Comparison of ENCODE assay signal across 1 cellular context in genomic region chr6:18720075-18720474, GRCh38.
TF ChIP-seq lines count a peak whose summit lies in the region.

No MANE protein-coding gene starts in this region.

TF ChIP-seq in GM23338, 12 proteins besides CTCF, POLR2A, EP300 and RAD21 (continued from another document):
- TF ChIP-seq, protein P1, sequence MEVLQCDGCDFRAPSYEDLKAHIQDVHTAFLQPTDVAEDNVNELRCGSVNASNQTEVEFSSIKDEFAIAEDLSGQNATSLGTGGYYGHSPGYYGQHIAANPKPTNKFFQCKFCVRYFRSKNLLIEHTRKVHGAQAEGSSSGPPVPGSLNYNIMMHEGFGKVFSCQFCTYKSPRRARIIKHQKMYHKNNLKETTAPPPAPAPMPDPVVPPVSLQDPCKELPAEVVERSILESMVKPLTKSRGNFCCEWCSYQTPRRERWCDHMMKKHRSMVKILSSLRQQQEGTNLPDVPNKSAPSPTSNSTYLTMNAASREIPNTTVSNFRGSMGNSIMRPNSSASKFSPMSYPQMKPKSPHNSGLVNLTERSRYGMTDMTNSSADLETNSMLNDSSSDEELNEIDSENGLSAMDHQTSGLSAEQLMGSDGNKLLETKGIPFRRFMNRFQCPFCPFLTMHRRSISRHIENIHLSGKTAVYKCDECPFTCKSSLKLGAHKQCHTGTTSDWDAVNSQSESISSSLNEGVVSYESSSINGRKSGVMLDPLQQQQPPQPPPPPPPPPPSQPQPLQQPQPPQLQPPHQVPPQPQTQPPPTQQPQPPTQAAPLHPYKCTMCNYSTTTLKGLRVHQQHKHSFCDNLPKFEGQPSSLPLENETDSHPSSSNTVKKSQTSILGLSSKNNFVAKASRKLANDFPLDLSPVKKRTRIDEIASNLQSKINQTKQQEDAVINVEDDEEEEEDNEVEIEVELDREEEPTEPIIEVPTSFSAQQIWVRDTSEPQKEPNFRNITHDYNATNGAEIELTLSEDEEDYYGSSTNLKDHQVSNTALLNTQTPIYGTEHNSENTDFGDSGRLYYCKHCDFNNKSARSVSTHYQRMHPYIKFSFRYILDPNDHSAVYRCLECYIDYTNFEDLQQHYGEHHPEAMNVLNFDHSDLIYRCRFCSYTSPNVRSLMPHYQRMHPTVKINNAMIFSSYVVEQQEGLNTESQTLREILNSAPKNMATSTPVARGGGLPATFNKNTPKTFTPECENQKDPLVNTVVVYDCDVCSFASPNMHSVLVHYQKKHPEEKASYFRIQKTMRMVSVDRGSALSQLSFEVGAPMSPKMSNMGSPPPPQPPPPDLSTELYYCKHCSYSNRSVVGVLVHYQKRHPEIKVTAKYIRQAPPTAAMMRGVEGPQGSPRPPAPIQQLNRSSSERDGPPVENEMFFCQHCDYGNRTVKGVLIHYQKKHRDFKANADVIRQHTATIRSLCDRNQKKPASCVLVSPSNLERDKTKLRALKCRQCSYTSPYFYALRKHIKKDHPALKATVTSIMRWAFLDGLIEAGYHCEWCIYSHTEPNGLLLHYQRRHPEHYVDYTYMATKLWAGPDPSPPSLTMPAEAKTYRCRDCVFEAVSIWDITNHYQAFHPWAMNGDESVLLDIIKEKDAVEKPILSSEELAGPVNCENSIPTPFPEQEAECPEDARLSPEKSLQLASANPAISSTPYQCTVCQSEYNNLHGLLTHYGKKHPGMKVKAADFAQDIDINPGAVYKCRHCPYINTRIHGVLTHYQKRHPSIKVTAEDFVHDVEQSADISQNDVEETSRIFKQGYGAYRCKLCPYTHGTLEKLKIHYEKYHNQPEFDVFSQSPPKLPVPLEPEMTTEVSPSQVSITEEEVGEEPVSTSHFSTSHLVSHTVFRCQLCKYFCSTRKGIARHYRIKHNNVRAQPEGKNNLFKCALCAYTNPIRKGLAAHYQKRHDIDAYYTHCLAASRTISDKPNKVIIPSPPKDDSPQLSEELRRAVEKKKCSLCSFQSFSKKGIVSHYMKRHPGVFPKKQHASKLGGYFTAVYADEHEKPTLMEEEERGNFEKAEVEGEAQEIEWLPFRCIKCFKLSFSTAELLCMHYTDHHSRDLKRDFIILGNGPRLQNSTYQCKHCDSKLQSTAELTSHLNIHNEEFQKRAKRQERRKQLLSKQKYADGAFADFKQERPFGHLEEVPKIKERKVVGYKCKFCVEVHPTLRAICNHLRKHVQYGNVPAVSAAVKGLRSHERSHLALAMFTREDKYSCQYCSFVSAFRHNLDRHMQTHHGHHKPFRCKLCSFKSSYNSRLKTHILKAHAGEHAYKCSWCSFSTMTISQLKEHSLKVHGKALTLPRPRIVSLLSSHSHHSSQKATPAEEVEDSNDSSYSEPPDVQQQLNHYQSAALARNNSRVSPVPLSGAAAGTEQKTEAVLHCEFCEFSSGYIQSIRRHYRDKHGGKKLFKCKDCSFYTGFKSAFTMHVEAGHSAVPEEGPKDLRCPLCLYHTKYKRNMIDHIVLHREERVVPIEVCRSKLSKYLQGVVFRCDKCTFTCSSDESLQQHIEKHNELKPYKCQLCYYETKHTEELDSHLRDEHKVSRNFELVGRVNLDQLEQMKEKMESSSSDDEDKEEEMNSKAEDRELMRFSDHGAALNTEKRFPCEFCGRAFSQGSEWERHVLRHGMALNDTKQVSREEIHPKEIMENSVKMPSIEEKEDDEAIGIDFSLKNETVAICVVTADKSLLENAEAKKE (CRISPR knock-in tag; IDR thresholded peaks at IDR 0.05): no peak
- TF ChIP-seq JUNB (IDR thresholded peaks at IDR 0.05; ENCODE audit: unreplicated experiment) (no peak), EZH2 (IDR thresholded peaks at IDR 0.05; ENCODE audit: low read depth, unreplicated experiment) (no peak), ZNF331 (CRISPR knock-in tag; IDR thresholded peaks at IDR 0.05; ENCODE audit: low read depth) (no peak)
